8 cellular contexts compared by ENCODE assay signal in the genomic region with DNA sequence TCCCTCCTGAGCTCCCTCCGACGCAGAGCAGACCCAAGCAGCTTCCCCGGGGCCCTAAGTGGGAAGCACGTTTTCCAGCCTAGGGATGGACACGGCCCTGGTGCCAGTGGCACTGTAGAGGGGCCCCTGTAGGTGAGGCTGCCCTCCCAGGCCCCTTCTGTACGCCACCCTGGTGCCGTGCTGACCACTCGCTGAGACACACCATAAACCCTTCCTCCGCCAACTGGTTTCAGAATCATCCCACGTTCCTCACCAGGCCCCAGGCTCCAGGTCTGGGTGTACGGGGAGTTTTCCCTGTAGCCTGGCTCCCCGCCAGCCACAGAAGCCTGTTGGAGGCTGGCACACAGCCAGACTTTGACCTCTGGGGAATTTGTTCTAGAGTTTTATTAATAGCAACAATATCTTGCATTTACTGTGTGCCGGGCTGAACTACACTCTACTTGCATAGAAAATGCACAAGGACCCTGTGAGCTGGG. TPM values are rescaled to one million over a fixed set of nuclear protein-coding genes. Genes with fewer than 3 reads are reported as not detected.
DNase-seq lines count a peak whose midpoint lies in the region; ATAC-seq, FAIRE-seq and TF ChIP-seq lines count a peak whose summit lies in the region.
"Had no signal": no experiment of that assay in that cellular context is flagged by ENCODE, and none has a peak within 500 bp of the region (broad histone marks: within the 10 kb centered on the region; RNA-seq: fewer than 3 reads in every experiment).

No MANE protein-coding gene starts in this region.

- TF ChIP-seq POLR2A in HepG2 (IDR thresholded peaks at IDR 0.05; ENCODE audit: insufficient read depth in 1 of 2, low read depth in 2 of 2, low read length in 2 of 2) = no peak

- no peak for TF ChIP-seq CTCF in HepG2 (CRISPR knock-in tag; IDR thresholded peaks at IDR 0.05)

- H3K9ac ChIP-seq in SK-N-MC (ENCODE audit: insufficient read length) = peak overlapping the region; percentile 49
- peak overlapping the region; percentile 25 for H3K9ac ChIP-seq in HepG2 (ENCODE audit: insufficient read depth, low read depth, low read length)

- peaks cover 50% of the 10 kb centered on the region for H3K4me1 ChIP-seq in HepG2 (ENCODE audit: insufficient read depth, low read length)

- H3K4me3 ChIP-seq in SK-N-MC (peak overlapping the region; percentile 68), HepG2 (replicated peaks in 1 of 3; ENCODE audit: insufficient read depth in 1 of 3, low read depth in 2 of 3, low read length in 3 of 3) (peak overlapping the region in 2 of 3 experiments; percentile 25 to 67; a peak in 4 of 6 replicates)

- H3K79me2 ChIP-seq in HepG2 (ENCODE audit: insufficient read depth, low read length) = no peaks in the 10 kb centered on the region

- peak overlapping the region; percentile 75 for H3K4me2 ChIP-seq in HepG2 (ENCODE audit: low read depth, low read length)

- TF ChIP-seq RAD21 in HepG2 (CRISPR knock-in tag; IDR thresholded peaks at IDR 0.05) = no peak

- H3K27me3 ChIP-seq in HepG2 (ENCODE audit: control insufficient read depth in 1 of 2, insufficient read depth in 2 of 2, low read length in 2 of 2) = peaks cover 3 to 21% of the 10 kb centered on the region in 2 experiments; a peak in 4 of 5 replicates

- no TSS peak for BruUV-seq in HepG2 (replicated peaks; lab: Mats Ljungman, UMichigan)

- no peaks in the 10 kb centered on the region for H4K20me1 ChIP-seq in HepG2 (ENCODE audit: insufficient read depth, low read length)

- H3K27ac ChIP-seq in SK-N-MC (peak overlapping the region; percentile 70; the same call in 1 of the 2 replicates), HepG2 (ENCODE audit: extremely low read length, insufficient read depth, low read length) (no peak overlapping the region), caudate nucleus (ENCODE audit: low read depth, low read length) (no peak overlapping the region)

- DNase-seq in ELR (ENCODE audit: low read depth) (peak; percentile 53), SK-N-MC (ENCODE audit: low read depth, low spot score) (peak; percentile 84), HepG2 (ENCODE audit: low spot score) (peak; percentile 36), caudate nucleus (lab: John Stamatoyannopoulos, UW) (no peak), AML-193 (lab: John Stamatoyannopoulos, UW) (no peak), NOMO-1 treated with DMSO at 0.1 percent for 48 hours (lab: John Stamatoyannopoulos, UW; ENCODE audit: unreplicated experiment) (no peak)

- H3K9me3 ChIP-seq in SK-N-MC (ENCODE audit: low read depth, low read length) (no peaks in the 10 kb centered on the region), HepG2 (ENCODE audit: low read length) (no peaks in the 10 kb centered on the region)

- POLR2A ChIA-PET in HepG2 (lab: Yijun Ruan, JAX) = interaction anchor here (1.1 to 1.3 kb wide), 2 partner anchors 16 to 23 kb away, joined by 3 read pairs; no protein-coding TSS in a partner anchor

- H3K36me3 ChIP-seq in SK-N-MC (ENCODE audit: insufficient read depth, low read length) (no peaks in the 10 kb centered on the region), HepG2 (replicated peaks in 1 of 2; ENCODE audit: control insufficient read depth in 1 of 2, insufficient read depth in 2 of 2, low read length in 2 of 2) (no peaks in the 10 kb centered on the region)

- intact Hi-C loops in HepG2 (cut with micrococcal nuclease; ENCODE audit: unreplicated experiment) = no loop called here

- no peak for FAIRE-seq in HepG2 (lab: Jason Lieb, UNC)

- H2AFZ ChIP-seq in HepG2 (ENCODE audit: low read length) = no peak overlapping the region

- in situ Hi-C loops in HepG2 (cut with HindIII; ENCODE audit: extremely low pct_ligation_motif_present, low pct_unique_long_range_greater_than_20kb) = no loop called here

- CTCF ChIA-PET in HepG2 (lab: Yijun Ruan, JAX; ENCODE audit: low intra/inter-chr PET ratio, low total read pairs) = no interaction called here

- peak; percentile 49 for ATAC-seq in HepG2

- TF ChIP-seq EP300 in HepG2 (IDR thresholded peaks at IDR 0.05; ENCODE audit: low read depth in 2 of 2, low read length in 2 of 2) = no peak
- TF ChIP-seq EP300 in HepG2 (CRISPR knock-in tag; IDR thresholded peaks at IDR 0.05; ENCODE audit: borderline replicate concordance) = no peak

- 0% methylated on average over 4 of the region's 13 CpGs for WGBS in HepG2 (ENCODE audit: low lambda C conversion rate)

RNA-seq across cellular contexts. Expression of gene WDR38, which starts 18.2 kb away (rescaled TPM):
- total RNA-seq in HepG2 (2016; rRNA removed; fragmentation: Illumina TruSeq; extraction: Trizol) = not detected in 2 replicates
- total RNA-seq in HepG2 (2016; cell fraction: cytosol; rRNA removed; fragmentation: Illumina TruSeq; extraction: Trizol; ENCODE audit: low read depth) = not detected in 2 replicates
- not detected in 2 replicates for total RNA-seq in HepG2 (2016; cell fraction: insoluble cytoplasmic fraction; rRNA removed; fragmentation: Illumina TruSeq; extraction: Trizol)
- total RNA-seq in HepG2 (2016; cell fraction: membrane; rRNA removed; fragmentation: Illumina TruSeq; extraction: Trizol) = not detected in 2 replicates
- total RNA-seq in HepG2 (2016; cell fraction: nucleus; rRNA removed; fragmentation: Illumina TruSeq; extraction: Trizol) = not detected in 2 replicates
- not detected in 2 replicates for polyA plus RNA-seq in HepG2 (2011; rRNA removed)
- polyA plus RNA-seq in HepG2 (2011; cell fraction: cytosol; rRNA removed) = not detected in 2 replicates
- not detected in 2 replicates for polyA plus RNA-seq in HepG2 (2011; cell fraction: nucleus; rRNA removed)
- polyA plus RNA-seq in HepG2 (2012) = 0.11 TPM in 1 of 2 replicates, not detected in the other
- not detected in 2 replicates for polyA plus RNA-seq in HepG2 (2016; cell fraction: cytosol; fragmentation: Illumina TruSeq; extraction: Trizol; ENCODE audit: low read depth)
- not detected in 2 replicates for polyA plus RNA-seq in HepG2 (2016; cell fraction: insoluble cytoplasmic fraction; fragmentation: Illumina TruSeq; extraction: Trizol; ENCODE audit: low read depth)
- polyA plus RNA-seq in HepG2 (2016; cell fraction: membrane; fragmentation: Illumina TruSeq; extraction: Trizol; ENCODE audit: low read depth) = not detected in 2 replicates
- polyA plus RNA-seq in HepG2 (2016; cell fraction: nucleus; fragmentation: Illumina TruSeq; extraction: Trizol; ENCODE audit: insufficient read depth, low read depth) = not detected in 2 replicates
- polyA minus RNA-seq in HepG2 (2011; rRNA and poly(A)+ RNA removed; ENCODE audit: low replicate concordance) = not detected in 2 replicates
- not detected in 2 replicates for polyA minus RNA-seq in HepG2 (2011; cell fraction: cytosol; rRNA and poly(A)+ RNA removed)
- not detected in 2 replicates for polyA minus RNA-seq in HepG2 (2011; cell fraction: nucleus; rRNA and poly(A)+ RNA removed)
- total RNA-seq: mesenteric fat pad; T-helper 2 cell treated with Interferon-gamma antibody and Interleukin-4, amounts not matched to agents 100 ng/mL and 5 ng/mL, for 36 hours had no signal

RNA-seq across cellular contexts. Expression of gene RPL35, which starts 26.7 kb away (rescaled TPM):
- total RNA-seq in HepG2 (2016; rRNA removed; fragmentation: Illumina TruSeq; extraction: Trizol) = 2,153 and 2,627 TPM in 2 replicates
- total RNA-seq in HepG2 (2016; cell fraction: cytosol; rRNA removed; fragmentation: Illumina TruSeq; extraction: Trizol; ENCODE audit: low read depth) = 3,385 and 3,407 TPM in 2 replicates
- total RNA-seq in HepG2 (2016; cell fraction: insoluble cytoplasmic fraction; rRNA removed; fragmentation: Illumina TruSeq; extraction: Trizol) = 2,139 and 2,989 TPM in 2 replicates
- 3,807 and 4,143 TPM in 2 replicates for total RNA-seq in HepG2 (2016; cell fraction: membrane; rRNA removed; fragmentation: Illumina TruSeq; extraction: Trizol)
- total RNA-seq in HepG2 (2016; cell fraction: nucleus; rRNA removed; fragmentation: Illumina TruSeq; extraction: Trizol) = 683 and 708 TPM in 2 replicates
- polyA plus RNA-seq in HepG2 (2011; rRNA removed) = 2,935 and 3,116 TPM in 2 replicates
- 2,953 and 3,054 TPM in 2 replicates for polyA plus RNA-seq in HepG2 (2011; cell fraction: cytosol; rRNA removed)
- polyA plus RNA-seq in HepG2 (2011; cell fraction: nucleus; rRNA removed) = 616 and 803 TPM in 2 replicates
- polyA plus RNA-seq in HepG2 (2012) = 2,083 and 2,112 TPM in 2 replicates
- polyA plus RNA-seq in HepG2 (2016; cell fraction: cytosol; fragmentation: Illumina TruSeq; extraction: Trizol; ENCODE audit: low read depth) = 3,684 and 3,704 TPM in 2 replicates
- 2,597 and 2,813 TPM in 2 replicates for polyA plus RNA-seq in HepG2 (2016; cell fraction: insoluble cytoplasmic fraction; fragmentation: Illumina TruSeq; extraction: Trizol; ENCODE audit: low read depth)
- 3,334 and 3,770 TPM in 2 replicates for polyA plus RNA-seq in HepG2 (2016; cell fraction: membrane; fragmentation: Illumina TruSeq; extraction: Trizol; ENCODE audit: low read depth)
- 1,227 and 1,286 TPM in 2 replicates for polyA plus RNA-seq in HepG2 (2016; cell fraction: nucleus; fragmentation: Illumina TruSeq; extraction: Trizol; ENCODE audit: insufficient read depth, low read depth)
- polyA minus RNA-seq in HepG2 (2011; rRNA and poly(A)+ RNA removed; ENCODE audit: low replicate concordance) = 387 and 1,363 TPM in 2 replicates
- polyA minus RNA-seq in HepG2 (2011; cell fraction: cytosol; rRNA and poly(A)+ RNA removed) = 205 and 223 TPM in 2 replicates
- polyA minus RNA-seq in HepG2 (2011; cell fraction: nucleus; rRNA and poly(A)+ RNA removed) = 118 and 163 TPM in 2 replicates

RNA-seq across cellular contexts. Expression of gene ARPC5L, which starts 26.9 kb away (rescaled TPM):
- total RNA-seq in HepG2 (2016; rRNA removed; fragmentation: Illumina TruSeq; extraction: Trizol) = 33.8 and 35.4 TPM in 2 replicates
- 21.4 and 25.6 TPM in 2 replicates for total RNA-seq in HepG2 (2016; cell fraction: cytosol; rRNA removed; fragmentation: Illumina TruSeq; extraction: Trizol; ENCODE audit: low read depth)
- total RNA-seq in HepG2 (2016; cell fraction: insoluble cytoplasmic fraction; rRNA removed; fragmentation: Illumina TruSeq; extraction: Trizol) = 32.9 and 34.8 TPM in 2 replicates
- total RNA-seq in HepG2 (2016; cell fraction: membrane; rRNA removed; fragmentation: Illumina TruSeq; extraction: Trizol) = 37.4 and 43.6 TPM in 2 replicates
- total RNA-seq in HepG2 (2016; cell fraction: nucleus; rRNA removed; fragmentation: Illumina TruSeq; extraction: Trizol) = 17.1 and 19.2 TPM in 2 replicates
- polyA plus RNA-seq in HepG2 (2011; rRNA removed) = 23.6 and 29.9 TPM in 2 replicates
- polyA plus RNA-seq in HepG2 (2011; cell fraction: cytosol; rRNA removed) = 24.8 and 25.8 TPM in 2 replicates
- 14.2 and 16.9 TPM in 2 replicates for polyA plus RNA-seq in HepG2 (2011; cell fraction: nucleus; rRNA removed)
- 23.8 and 28.3 TPM in 2 replicates for polyA plus RNA-seq in HepG2 (2012)
- 38.1 and 45.8 TPM in 2 replicates for polyA plus RNA-seq in HepG2 (2016; cell fraction: cytosol; fragmentation: Illumina TruSeq; extraction: Trizol; ENCODE audit: low read depth)
- polyA plus RNA-seq in HepG2 (2016; cell fraction: insoluble cytoplasmic fraction; fragmentation: Illumina TruSeq; extraction: Trizol; ENCODE audit: low read depth) = 52.1 and 52.2 TPM in 2 replicates
- 48.0 and 55.5 TPM in 2 replicates for polyA plus RNA-seq in HepG2 (2016; cell fraction: membrane; fragmentation: Illumina TruSeq; extraction: Trizol; ENCODE audit: low read depth)
- 58.5 and 61.4 TPM in 2 replicates for polyA plus RNA-seq in HepG2 (2016; cell fraction: nucleus; fragmentation: Illumina TruSeq; extraction: Trizol; ENCODE audit: insufficient read depth, low read depth)
- polyA minus RNA-seq in HepG2 (2011; rRNA and poly(A)+ RNA removed; ENCODE audit: low replicate concordance) = 9.0 and 35.1 TPM in 2 replicates
- 8.1 and 9.9 TPM in 2 replicates for polyA minus RNA-seq in HepG2 (2011; cell fraction: cytosol; rRNA and poly(A)+ RNA removed)
- polyA minus RNA-seq in HepG2 (2011; cell fraction: nucleus; rRNA and poly(A)+ RNA removed) = 10.1 and 10.8 TPM in 2 replicates

RNA-seq across cellular contexts. Expression of gene OLFML2A, which starts 58.1 kb away (rescaled TPM):
- 0.02 TPM in 1 of 2 replicates, not detected in the other for total RNA-seq in HepG2 (2016; rRNA removed; fragmentation: Illumina TruSeq; extraction: Trizol)
- under 0.01 and 0.09 TPM in 2 replicates for total RNA-seq in HepG2 (2016; cell fraction: cytosol; rRNA removed; fragmentation: Illumina TruSeq; extraction: Trizol; ENCODE audit: low read depth)
- total RNA-seq in HepG2 (2016; cell fraction: insoluble cytoplasmic fraction; rRNA removed; fragmentation: Illumina TruSeq; extraction: Trizol) = 0.02 TPM in 1 of 2 replicates, not detected in the other
- total RNA-seq in HepG2 (2016; cell fraction: membrane; rRNA removed; fragmentation: Illumina TruSeq; extraction: Trizol) = 0.03 TPM in 2 replicates
- total RNA-seq in HepG2 (2016; cell fraction: nucleus; rRNA removed; fragmentation: Illumina TruSeq; extraction: Trizol) = 0.06 and 0.09 TPM in 2 replicates
- polyA plus RNA-seq in HepG2 (2011; rRNA removed) = 0.01 and 0.04 TPM in 2 replicates
- 0.03 and 0.04 TPM in 2 replicates for polyA plus RNA-seq in HepG2 (2011; cell fraction: cytosol; rRNA removed)
- polyA plus RNA-seq in HepG2 (2011; cell fraction: nucleus; rRNA removed) = 0.02 and 0.05 TPM in 2 replicates
- polyA plus RNA-seq in HepG2 (2012) = 0.01 TPM in 1 of 2 replicates, not detected in the other
- polyA plus RNA-seq in HepG2 (2016; cell fraction: cytosol; fragmentation: Illumina TruSeq; extraction: Trizol; ENCODE audit: low read depth) = not detected in 2 replicates
- 0.03 TPM in 1 of 2 replicates, not detected in the other for polyA plus RNA-seq in HepG2 (2016; cell fraction: insoluble cytoplasmic fraction; fragmentation: Illumina TruSeq; extraction: Trizol; ENCODE audit: low read depth)
- not detected in 2 replicates for polyA plus RNA-seq in HepG2 (2016; cell fraction: membrane; fragmentation: Illumina TruSeq; extraction: Trizol; ENCODE audit: low read depth)
- 0.07 TPM in 1 of 2 replicates, not detected in the other for polyA plus RNA-seq in HepG2 (2016; cell fraction: nucleus; fragmentation: Illumina TruSeq; extraction: Trizol; ENCODE audit: insufficient read depth, low read depth)
- 0.08 and 2.8 TPM in 2 replicates for polyA minus RNA-seq in HepG2 (2011; rRNA and poly(A)+ RNA removed; ENCODE audit: low replicate concordance)
- 0.09 and 0.30 TPM in 2 replicates for polyA minus RNA-seq in HepG2 (2011; cell fraction: cytosol; rRNA and poly(A)+ RNA removed)
- 0.12 and 0.26 TPM in 2 replicates for polyA minus RNA-seq in HepG2 (2011; cell fraction: nucleus; rRNA and poly(A)+ RNA removed)
- total RNA-seq: T-helper 2 cell treated with Interferon-gamma antibody and Interleukin-4, amounts not matched to agents 100 ng/mL and 5 ng/mL, for 36 hours had no signal

Comparison
In these comparisons a context has a peak if more than half of its experiments do, and no peak if none do; other contexts are left out.
1. DNase-seq: peak in ELR (single experiment), SK-N-MC (single experiment) and HepG2 (single experiment); none in caudate nucleus (0 of 61), AML-193 (0 of 2) and NOMO-1 treated with DMSO at 0.1 percent for 48 hours (single experiment).